In genomic region chr9:17462869-17463464, GRCh38 we compare ENCODE assay signal across 9 cellular contexts.
DNase-seq lines count a peak whose midpoint lies in the region; ATAC-seq and TF ChIP-seq lines count a peak whose summit lies in the region.
"Had no signal": no experiment of that assay in that cellular context is flagged by ENCODE, and none has a peak within 500 bp of the region (broad histone marks: within the 10 kb centered on the region; RNA-seq: fewer than 3 reads in every experiment).

No MANE protein-coding gene starts in this region.

- intact Hi-C loops in uterus (cut with DNase I; ENCODE audit: low total_unique reads), result no loop called here

- ATAC-seq in HG03378 (IDR thresholded peaks at IDR 0.05; ENCODE audit: unreplicated experiment), result peak; percentile 77
- ATAC-seq in GM18505 (IDR thresholded peaks at IDR 0.05; ENCODE audit: unreplicated experiment), result no peak
- ATAC-seq: naive thymus-derived CD8-positive, alpha-beta T cell had no signal

- H3K27ac ChIP-seq in brain microvascular endothelial cell (no peak overlapping the region), uterus (no peak overlapping the region)

- in situ Hi-C loops in brain microvascular endothelial cell (cut with HindIII; ENCODE audit: low pct_ligation_motif_present, low sequenced_read_pairs), result no loop called here

- no peaks in the 10 kb centered on the region for H3K4me1 ChIP-seq in uterus

- no peaks in the 10 kb centered on the region for H3K36me3 ChIP-seq in brain microvascular endothelial cell (replicated peaks)
- no peaks in the 10 kb centered on the region for H3K36me3 ChIP-seq in uterus

- peak; percentile 76 for TF ChIP-seq CTCF in GM10266 (IDR thresholded peaks at IDR 0.05; ENCODE audit: control insufficient read depth, insufficient read depth, low read depth, missing control alignments)
- TF ChIP-seq CTCF in brain microvascular endothelial cell (IDR thresholded peaks at IDR 0.05; ENCODE audit: low read depth, low read length, missing control alignments), result peak; percentile 55
- peak; percentile 63 to 78 (median 71) for TF ChIP-seq CTCF in uterus (IDR thresholded peaks at IDR 0.05)

- no peak for TF ChIP-seq POLR2A in uterus (IDR thresholded peaks at IDR 0.05)
- TF ChIP-seq POLR2A in GM18505 (IDR thresholded peaks at IDR 0.05; ENCODE audit: borderline replicate concordance, extremely low read depth, insufficient read depth, insufficient read length), result no peak

- H3K4me3 ChIP-seq in brain microvascular endothelial cell (ENCODE audit: low read depth, low read length) (no peak overlapping the region), uterus (no peak overlapping the region)

- H3K9me3 ChIP-seq in uterus, result no peaks in the 10 kb centered on the region

- no peaks in the 10 kb centered on the region for H3K27me3 ChIP-seq in brain microvascular endothelial cell (replicated peaks)
- H3K27me3 ChIP-seq in uterus, result no peaks in the 10 kb centered on the region

- peak; percentile 48 for DNase-seq in AG20443 (ENCODE audit: low spot score)
- DNase-seq in GM10266 (ENCODE audit: extremely low spot score), result peak; percentile 12
- peak; percentile 2 to 56 for DNase-seq in NCI-H524 (lab: John Stamatoyannopoulos, UW)
- peak; percentile 45 for DNase-seq in brain microvascular endothelial cell
- DNase-seq in left kidney (ENCODE audit: low read depth, low spot score), result peak; percentile 76
- peak; percentile 15 to 34 for DNase-seq in uterus

Comparison
In these comparisons a context has a peak if more than half of its experiments do, and no peak if none do; other contexts are left out.
1. DNase-seq: peak in every context shown above with its lines; median percentile 76 in left kidney; 48 in AG20443; 45 in brain microvascular endothelial cell; 29 in NCI-H524; 24 in uterus; 12 in GM10266.